ENCODE assay signal across 1 cellular context in genomic region chr10:33334839-33335549, GRCh38.
TF ChIP-seq lines count a peak whose summit lies in the region.

No MANE protein-coding gene starts in this region.

TF ChIP-seq in HepG2, 621 proteins besides CTCF, POLR2A, EP300 and RAD21 (continued from another document and continues in another):
- TF ChIP-seq, protein P1, sequence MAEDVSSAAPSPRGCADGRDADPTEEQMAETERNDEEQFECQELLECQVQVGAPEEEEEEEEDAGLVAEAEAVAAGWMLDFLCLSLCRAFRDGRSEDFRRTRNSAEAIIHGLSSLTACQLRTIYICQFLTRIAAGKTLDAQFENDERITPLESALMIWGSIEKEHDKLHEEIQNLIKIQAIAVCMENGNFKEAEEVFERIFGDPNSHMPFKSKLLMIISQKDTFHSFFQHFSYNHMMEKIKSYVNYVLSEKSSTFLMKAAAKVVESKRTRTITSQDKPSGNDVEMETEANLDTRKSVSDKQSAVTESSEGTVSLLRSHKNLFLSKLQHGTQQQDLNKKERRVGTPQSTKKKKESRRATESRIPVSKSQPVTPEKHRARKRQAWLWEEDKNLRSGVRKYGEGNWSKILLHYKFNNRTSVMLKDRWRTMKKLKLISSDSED (CRISPR knock-in tag; IDR thresholded peaks at IDR 0.05), result no peak
- TF ChIP-seq E2F1 (CRISPR knock-in tag; IDR thresholded peaks at IDR 0.05), result peak; percentile 38; the same call in 1 of the 2 replicates
- TF ChIP-seq ZKSCAN1 (IDR thresholded peaks at IDR 0.05; ENCODE audit: low read length), result no peak
- TF ChIP-seq LRRFIP1 (CRISPR knock-in tag; conservative IDR thresholded peaks at IDR 0.05), result no peak
- peak; percentile 58; the same call in 1 of the 2 replicates for TF ChIP-seq ZNF773 (CRISPR knock-in tag; IDR thresholded peaks at IDR 0.05; ENCODE audit: borderline replicate concordance)
- TF ChIP-seq, protein P2, sequence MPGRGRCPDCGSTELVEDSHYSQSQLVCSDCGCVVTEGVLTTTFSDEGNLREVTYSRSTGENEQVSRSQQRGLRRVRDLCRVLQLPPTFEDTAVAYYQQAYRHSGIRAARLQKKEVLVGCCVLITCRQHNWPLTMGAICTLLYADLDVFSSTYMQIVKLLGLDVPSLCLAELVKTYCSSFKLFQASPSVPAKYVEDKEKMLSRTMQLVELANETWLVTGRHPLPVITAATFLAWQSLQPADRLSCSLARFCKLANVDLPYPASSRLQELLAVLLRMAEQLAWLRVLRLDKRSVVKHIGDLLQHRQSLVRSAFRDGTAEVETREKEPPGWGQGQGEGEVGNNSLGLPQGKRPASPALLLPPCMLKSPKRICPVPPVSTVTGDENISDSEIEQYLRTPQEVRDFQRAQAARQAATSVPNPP (CRISPR knock-in tag; IDR thresholded peaks at IDR 0.05), result no peak
- TF ChIP-seq ZNF232 (CRISPR knock-in tag; IDR thresholded peaks at IDR 0.05; ENCODE audit: borderline replicate concordance), result no peak
- no peak for TF ChIP-seq ZNF549 (CRISPR knock-in tag; IDR thresholded peaks at IDR 0.05)
- TF ChIP-seq, protein P3, sequence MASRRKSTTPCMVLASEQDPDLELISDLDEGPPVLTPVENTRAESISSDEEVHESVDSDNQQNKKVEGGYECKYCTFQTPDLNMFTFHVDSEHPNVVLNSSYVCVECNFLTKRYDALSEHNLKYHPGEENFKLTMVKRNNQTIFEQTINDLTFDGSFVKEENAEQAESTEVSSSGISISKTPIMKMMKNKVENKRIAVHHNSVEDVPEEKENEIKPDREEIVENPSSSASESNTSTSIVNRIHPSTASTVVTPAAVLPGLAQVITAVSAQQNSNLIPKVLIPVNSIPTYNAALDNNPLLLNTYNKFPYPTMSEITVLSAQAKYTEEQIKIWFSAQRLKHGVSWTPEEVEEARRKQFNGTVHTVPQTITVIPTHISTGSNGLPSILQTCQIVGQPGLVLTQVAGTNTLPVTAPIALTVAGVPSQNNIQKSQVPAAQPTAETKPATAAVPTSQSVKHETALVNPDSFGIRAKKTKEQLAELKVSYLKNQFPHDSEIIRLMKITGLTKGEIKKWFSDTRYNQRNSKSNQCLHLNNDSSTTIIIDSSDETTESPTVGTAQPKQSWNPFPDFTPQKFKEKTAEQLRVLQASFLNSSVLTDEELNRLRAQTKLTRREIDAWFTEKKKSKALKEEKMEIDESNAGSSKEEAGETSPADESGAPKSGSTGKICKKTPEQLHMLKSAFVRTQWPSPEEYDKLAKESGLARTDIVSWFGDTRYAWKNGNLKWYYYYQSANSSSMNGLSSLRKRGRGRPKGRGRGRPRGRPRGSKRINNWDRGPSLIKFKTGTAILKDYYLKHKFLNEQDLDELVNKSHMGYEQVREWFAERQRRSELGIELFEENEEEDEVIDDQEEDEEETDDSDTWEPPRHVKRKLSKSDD (CRISPR knock-in tag; IDR thresholded peaks at IDR 0.05; ENCODE audit: low read depth), result peak; percentile 40; the same call in 1 of the 2 replicates
- TF ChIP-seq ZNF704 (CRISPR knock-in tag; IDR thresholded peaks at IDR 0.05; ENCODE audit: borderline replicate concordance), result peak; percentile 39; the same call in 1 of the 2 replicates
- no peak for TF ChIP-seq ZNF274 (CRISPR knock-in tag; IDR thresholded peaks at IDR 0.05)
- TF ChIP-seq, protein P4, sequence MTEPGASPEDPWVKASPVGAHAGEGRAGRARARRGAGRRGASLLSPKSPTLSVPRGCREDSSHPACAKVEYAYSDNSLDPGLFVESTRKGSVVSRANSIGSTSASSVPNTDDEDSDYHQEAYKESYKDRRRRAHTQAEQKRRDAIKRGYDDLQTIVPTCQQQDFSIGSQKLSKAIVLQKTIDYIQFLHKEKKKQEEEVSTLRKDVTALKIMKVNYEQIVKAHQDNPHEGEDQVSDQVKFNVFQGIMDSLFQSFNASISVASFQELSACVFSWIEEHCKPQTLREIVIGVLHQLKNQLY (CRISPR knock-in tag; IDR thresholded peaks at IDR 0.05), result no peak
- no peak for TF ChIP-seq ZKSCAN8 (CRISPR knock-in tag; IDR thresholded peaks at IDR 0.05; ENCODE audit: borderline replicate concordance)
- TF ChIP-seq NFE2 (CRISPR knock-in tag; IDR thresholded peaks at IDR 0.05), result no peak
- TF ChIP-seq, protein P5, sequence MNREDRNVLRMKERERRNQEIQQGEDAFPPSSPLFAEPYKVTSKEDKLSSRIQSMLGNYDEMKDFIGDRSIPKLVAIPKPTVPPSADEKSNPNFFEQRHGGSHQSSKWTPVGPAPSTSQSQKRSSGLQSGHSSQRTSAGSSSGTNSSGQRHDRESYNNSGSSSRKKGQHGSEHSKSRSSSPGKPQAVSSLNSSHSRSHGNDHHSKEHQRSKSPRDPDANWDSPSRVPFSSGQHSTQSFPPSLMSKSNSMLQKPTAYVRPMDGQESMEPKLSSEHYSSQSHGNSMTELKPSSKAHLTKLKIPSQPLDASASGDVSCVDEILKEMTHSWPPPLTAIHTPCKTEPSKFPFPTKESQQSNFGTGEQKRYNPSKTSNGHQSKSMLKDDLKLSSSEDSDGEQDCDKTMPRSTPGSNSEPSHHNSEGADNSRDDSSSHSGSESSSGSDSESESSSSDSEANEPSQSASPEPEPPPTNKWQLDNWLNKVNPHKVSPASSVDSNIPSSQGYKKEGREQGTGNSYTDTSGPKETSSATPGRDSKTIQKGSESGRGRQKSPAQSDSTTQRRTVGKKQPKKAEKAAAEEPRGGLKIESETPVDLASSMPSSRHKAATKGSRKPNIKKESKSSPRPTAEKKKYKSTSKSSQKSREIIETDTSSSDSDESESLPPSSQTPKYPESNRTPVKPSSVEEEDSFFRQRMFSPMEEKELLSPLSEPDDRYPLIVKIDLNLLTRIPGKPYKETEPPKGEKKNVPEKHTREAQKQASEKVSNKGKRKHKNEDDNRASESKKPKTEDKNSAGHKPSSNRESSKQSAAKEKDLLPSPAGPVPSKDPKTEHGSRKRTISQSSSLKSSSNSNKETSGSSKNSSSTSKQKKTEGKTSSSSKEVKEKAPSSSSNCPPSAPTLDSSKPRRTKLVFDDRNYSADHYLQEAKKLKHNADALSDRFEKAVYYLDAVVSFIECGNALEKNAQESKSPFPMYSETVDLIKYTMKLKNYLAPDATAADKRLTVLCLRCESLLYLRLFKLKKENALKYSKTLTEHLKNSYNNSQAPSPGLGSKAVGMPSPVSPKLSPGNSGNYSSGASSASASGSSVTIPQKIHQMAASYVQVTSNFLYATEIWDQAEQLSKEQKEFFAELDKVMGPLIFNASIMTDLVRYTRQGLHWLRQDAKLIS (CRISPR knock-in tag; IDR thresholded peaks at IDR 0.05), result no peak; the same call in 1 of the 2 replicates
- TF ChIP-seq ARNTL (CRISPR knock-in tag; IDR thresholded peaks at IDR 0.05), result no peak; the same call in 1 of the 2 replicates
- no peak for TF ChIP-seq MAF1 (CRISPR knock-in tag; IDR thresholded peaks at IDR 0.05; ENCODE audit: borderline replicate concordance)
- TF ChIP-seq NFRKB (IDR thresholded peaks at IDR 0.05), result no peak
- TF ChIP-seq, protein P6, sequence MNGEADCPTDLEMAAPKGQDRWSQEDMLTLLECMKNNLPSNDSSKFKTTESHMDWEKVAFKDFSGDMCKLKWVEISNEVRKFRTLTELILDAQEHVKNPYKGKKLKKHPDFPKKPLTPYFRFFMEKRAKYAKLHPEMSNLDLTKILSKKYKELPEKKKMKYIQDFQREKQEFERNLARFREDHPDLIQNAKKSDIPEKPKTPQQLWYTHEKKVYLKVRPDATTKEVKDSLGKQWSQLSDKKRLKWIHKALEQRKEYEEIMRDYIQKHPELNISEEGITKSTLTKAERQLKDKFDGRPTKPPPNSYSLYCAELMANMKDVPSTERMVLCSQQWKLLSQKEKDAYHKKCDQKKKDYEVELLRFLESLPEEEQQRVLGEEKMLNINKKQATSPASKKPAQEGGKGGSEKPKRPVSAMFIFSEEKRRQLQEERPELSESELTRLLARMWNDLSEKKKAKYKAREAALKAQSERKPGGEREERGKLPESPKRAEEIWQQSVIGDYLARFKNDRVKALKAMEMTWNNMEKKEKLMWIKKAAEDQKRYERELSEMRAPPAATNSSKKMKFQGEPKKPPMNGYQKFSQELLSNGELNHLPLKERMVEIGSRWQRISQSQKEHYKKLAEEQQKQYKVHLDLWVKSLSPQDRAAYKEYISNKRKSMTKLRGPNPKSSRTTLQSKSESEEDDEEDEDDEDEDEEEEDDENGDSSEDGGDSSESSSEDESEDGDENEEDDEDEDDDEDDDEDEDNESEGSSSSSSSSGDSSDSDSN (CRISPR knock-in tag; IDR thresholded peaks at IDR 0.05), result peak; percentile 94
- no peak; the same call in 1 of the 2 replicates for TF ChIP-seq CHCHD3 (CRISPR knock-in tag; IDR thresholded peaks at IDR 0.05)
- TF ChIP-seq IRX3 (CRISPR knock-in tag; IDR thresholded peaks at IDR 0.05; ENCODE audit: borderline replicate concordance, low read depth), result peak; percentile 43; the same call in 1 of the 2 replicates
- TF ChIP-seq MTA3 (CRISPR knock-in tag; IDR thresholded peaks at IDR 0.05), result no peak
- no peak for TF ChIP-seq RORA (CRISPR knock-in tag; IDR thresholded peaks at IDR 0.05)
- TF ChIP-seq ZNF772 (CRISPR knock-in tag; IDR thresholded peaks at IDR 0.05), result peak; percentile 48; the same call in 1 of the 2 replicates
- no peak for TF ChIP-seq NR2F6 (IDR thresholded peaks at IDR 0.05)
- peak; percentile 39 for TF ChIP-seq NR2F6 (CRISPR knock-in tag; IDR thresholded peaks at IDR 0.05)
- TF ChIP-seq ZFYVE20 (CRISPR knock-in tag; IDR thresholded peaks at IDR 0.05; ENCODE audit: borderline replicate concordance, low read depth), result no peak
- TF ChIP-seq HOXA3 (CRISPR knock-in tag; IDR thresholded peaks at IDR 0.05), result peak; percentile 47; the same call in 1 of the 2 replicates
- peak; percentile 2; the same call in 1 of the 2 replicates for TF ChIP-seq ZNF574 (CRISPR knock-in tag; IDR thresholded peaks at IDR 0.05)
- TF ChIP-seq NR2F1 (CRISPR knock-in tag; IDR thresholded peaks at IDR 0.05), result no peak
- TF ChIP-seq CSRNP1 (CRISPR knock-in tag; IDR thresholded peaks at IDR 0.05), result no peak; the same call in none of the 2 replicates
- TF ChIP-seq ZNF263 (CRISPR knock-in tag; IDR thresholded peaks at IDR 0.05), result no peak
- TF ChIP-seq ZNF615 (CRISPR knock-in tag; IDR thresholded peaks at IDR 0.05; ENCODE audit: borderline replicate concordance), result no peak
- TF ChIP-seq MED8 (CRISPR knock-in tag; IDR thresholded peaks at IDR 0.05; ENCODE audit: insufficient replicate concordance), result peak; percentile 48
- TF ChIP-seq SP1 (IDR thresholded peaks at IDR 0.05), result no peak
- TF ChIP-seq SP1 (CRISPR knock-in tag; IDR thresholded peaks at IDR 0.05), result no peak
- no peak for TF ChIP-seq ZNF790 (CRISPR knock-in tag; IDR thresholded peaks at IDR 0.05; ENCODE audit: borderline replicate concordance)
- TF ChIP-seq ZFAT (CRISPR knock-in tag; conservative IDR thresholded peaks at IDR 0.05), result no peak
